Comparison of ENCODE assay signal across 8 cellular contexts in genomic region chr4:169810325-169811323, GRCh38. TPM values are rescaled to one million over a fixed set of nuclear protein-coding genes. Genes with fewer than 3 reads are reported as not detected.
DNase-seq lines count a peak whose midpoint lies in the region; ATAC-seq and TF ChIP-seq lines count a peak whose summit lies in the region.

No MANE protein-coding gene starts in this region.

- H3K4me1 Mint-ChIP-seq in stimulated activated memory B cell treated with anti-CD40 and anti-IgM and Interleukin-4, amounts not matched to agents 10 μg/mL and 1 μg/mL and 100 μg/mL, for 72 hours = no peaks in the 10 kb centered on the region

- no peak overlapping the region for H3K9ac ChIP-seq in OCI-LY3 (ENCODE audit: low read length)
- H3K9ac ChIP-seq in colonic mucosa (ENCODE audit: low read depth in 2 of 2, low read length in 2 of 2) = no peak overlapping the region

- no peak overlapping the region for H3K27ac Mint-ChIP-seq in stimulated activated memory B cell treated with anti-CD40 and anti-IgM and Interleukin-4, amounts not matched to agents 10 μg/mL and 1 μg/mL and 100 μg/mL, for 72 hours

- no peaks in the 10 kb centered on the region for H3K36me3 Mint-ChIP-seq in stimulated activated memory B cell treated with anti-CD40 and anti-IgM and Interleukin-4, amounts not matched to agents 10 μg/mL and 1 μg/mL and 100 μg/mL, for 72 hours

- no peak overlapping the region for H3K4me3 Mint-ChIP-seq in stimulated activated memory B cell treated with anti-CD40 and anti-IgM and Interleukin-4, amounts not matched to agents 10 μg/mL and 1 μg/mL and 100 μg/mL, for 72 hours

- no peaks in the 10 kb centered on the region for H3K27me3 ChIP-seq in OCI-LY3 (ENCODE audit: low read depth, low read length)
- no peaks in the 10 kb centered on the region for H3K27me3 ChIP-seq in colonic mucosa
- no peaks in the 10 kb centered on the region for H3K27me3 ChIP-seq in lung (ENCODE audit: control insufficient read depth, insufficient read depth)

- peaks cover 11% of the 10 kb centered on the region for H3K27me3 Mint-ChIP-seq in stimulated activated memory B cell treated with anti-CD40 and anti-IgM and Interleukin-4, amounts not matched to agents 10 μg/mL and 1 μg/mL and 100 μg/mL, for 72 hours

- peak; percentile 45 for DNase-seq in COLO668 (lab: John Stamatoyannopoulos, UW; ENCODE audit: unreplicated experiment)
- DNase-seq in KG1 (lab: John Stamatoyannopoulos, UW) = peak; percentile 9
- DNase-seq in colonic mucosa = peak; percentile 57
- peak; percentile 40 for DNase-seq in lung (ENCODE audit: low spot score)

- WGBS in lung, 2 donors = 37 to 53% methylated on average over 6 of the region's 6 CpGs

- H3K36me3 ChIP-seq in OCI-LY3 (replicated peaks; ENCODE audit: low read depth, low read length) (no peaks in the 10 kb centered on the region), colonic mucosa (no peaks in the 10 kb centered on the region), lung (ENCODE audit: control insufficient read depth in 2 of 2, insufficient read depth in 2 of 2, low read length in 2 of 2) (no peaks in the 10 kb centered on the region)

- H3K4me3 ChIP-seq in OCI-LY3 (ENCODE audit: low read length) (peak overlapping the region; percentile 36), colonic mucosa (no peak overlapping the region), lung (no peak overlapping the region)

- peak overlapping the region; percentile 56 for H3K4me2 ChIP-seq in OCI-LY3 (ENCODE audit: low read length)

- 0 out of 2 replicates have a peak overlapping the region, but pooled peaks have one; percentile 36 for H2AFZ ChIP-seq in OCI-LY3 (ENCODE audit: low read depth, low read length)

- TF ChIP-seq CTCF in OCI-LY3 (IDR thresholded peaks at IDR 0.05; ENCODE audit: low read depth, low read length) (peak; percentile 94), colonic mucosa (IDR thresholded peaks at IDR 0.05) (peak; percentile 79), lung (IDR thresholded peaks at IDR 0.05; ENCODE audit: control extremely low read depth, extremely low read depth) (peak; percentile 66)

- H3K9me3 Mint-ChIP-seq in stimulated activated memory B cell treated with anti-CD40 and anti-IgM and Interleukin-4, amounts not matched to agents 10 μg/mL and 1 μg/mL and 100 μg/mL, for 72 hours = peaks cover 4% of the 10 kb centered on the region

- H3K79me2 ChIP-seq in OCI-LY3 (ENCODE audit: low read length) = no peaks in the 10 kb centered on the region

- intact Hi-C loops in colonic mucosa (cut with DNase I) = loop anchor here (5.0 kb wide), 1 partner anchor 237 kb away; no protein-coding TSS in a partner anchor

- no peaks in the 10 kb centered on the region for H4K20me1 ChIP-seq in OCI-LY3 (ENCODE audit: insufficient read depth, low read length)

- peak; percentile 68 for ATAC-seq in GM18861 (IDR thresholded peaks at IDR 0.05; ENCODE audit: unreplicated experiment)
- ATAC-seq in lung (ENCODE audit: insufficient read depth, low FRiP score) = peak; percentile 58
- no peak for ATAC-seq in HG03469 (IDR thresholded peaks at IDR 0.05; ENCODE audit: unreplicated experiment)
- ATAC-seq in stimulated activated memory B cell treated with anti-CD40 and anti-IgM and Interleukin-4, amounts not matched to agents 10 μg/mL and 1 μg/mL and 100 μg/mL, for 72 hours = no peak

- no peaks in the 10 kb centered on the region for H3K9me3 ChIP-seq in OCI-LY3 (ENCODE audit: insufficient read depth, low read length)
- H3K9me3 ChIP-seq in colonic mucosa = no peaks in the 10 kb centered on the region
- H3K9me3 ChIP-seq in lung (ENCODE audit: control insufficient read depth in 2 of 2, insufficient read depth in 1 of 2, low read length in 1 of 2) = no peaks in the 10 kb centered on the region

- H3K4me1 ChIP-seq in OCI-LY3 (ENCODE audit: low read length) (no peaks in the 10 kb centered on the region), colonic mucosa (no peaks in the 10 kb centered on the region), lung (ENCODE audit: control insufficient read depth in 2 of 2, insufficient read depth in 2 of 2, low read length in 2 of 2) (no peaks in the 10 kb centered on the region)

- H3K27ac ChIP-seq in OCI-LY3 (ENCODE audit: low read length) (no peak overlapping the region), colonic mucosa (no peak overlapping the region), lung (ENCODE audit: low read depth in 1 of 2, low read length in 1 of 2) (no peak overlapping the region)

RNA-seq across cellular contexts. Expression of gene HPF1, which starts 52.9 kb away (rescaled TPM):
- total RNA-seq in colonic mucosa (10 to 100 TPM; 11.7 to 23.6 TPM), lung (10 to 100 TPM; 18.0 to 18.7 TPM)
- polyA plus RNA-seq in lung = 10 to 100 TPM; 20.3 to 28.9 TPM

Comparison
In these comparisons a context has a peak if more than half of its experiments do, and no peak if none do; other contexts are left out.
1. ATAC-seq: peak in GM18861 (single experiment) and lung (single experiment); none in HG03469 (single experiment) and stimulated activated memory B cell treated with anti-CD40 and anti-IgM and Interleukin-4, amounts not matched to agents 10 μg/mL and 1 μg/mL and 100 μg/mL, for 72 hours (single experiment).
2. Peak in every context shown above with its lines, with median percentiles within 50 percentile points of each other: DNase-seq and CTCF ChIP-seq.